Comparison of ENCODE assay signal across 24 cellular contexts in genomic region chr22:24329453-24329852, GRCh38. TPM values are rescaled to one million over a fixed set of nuclear protein-coding genes. Genes with fewer than 3 reads are reported as not detected.
A peak's percentile ranks its signal among the peaks of the same experiment; 100 is the strongest.
DNase-seq lines count a peak whose midpoint lies in the region; ATAC-seq and TF ChIP-seq lines count a peak whose summit lies in the region.
"Had no signal": no experiment of that assay in that cellular context is flagged by ENCODE, and none has a peak within 500 bp of the region (broad histone marks: within the 10 kb centered on the region; RNA-seq: fewer than 3 reads in every experiment).

No MANE protein-coding gene starts in this region.

- H3K9me3 ChIP-seq in upper lobe of left lung (no peaks in the 10 kb centered on the region), transverse colon (no peaks in the 10 kb centered on the region), thyroid gland (no peaks in the 10 kb centered on the region)
- H3K9me3 ChIP-seq: HAP-1, spleen had no signal

- H3K4me1 ChIP-seq in upper lobe of left lung = peaks cover 13 to 26% (median 18%) of the 10 kb centered on the region in 4 donors
- H3K4me1 ChIP-seq in transverse colon = peaks cover 0 to 12% (median 8%) of the 10 kb centered on the region in 4 donors
- H3K4me1 ChIP-seq in thyroid gland = peaks cover 0 to 4% of the 10 kb centered on the region in 2 donors
- H3K4me1 ChIP-seq: HAP-1 had no signal

- H3K27me3 ChIP-seq in upper lobe of left lung (no peaks in the 10 kb centered on the region), transverse colon (no peaks in the 10 kb centered on the region), thyroid gland (no peaks in the 10 kb centered on the region)
- H3K27me3 ChIP-seq: dorsolateral prefrontal cortex, spleen had no signal

- H3K27me3 Mint-ChIP-seq in activated T-cell treated with anti-CD3 and anti-CD28 coated beads, Interleukin-2, amount 50 U/mL, for 24 hours = no peaks in the 10 kb centered on the region
- H3K27me3 Mint-ChIP-seq in activated T-cell treated with anti-CD3 and anti-CD28 coated beads, Interleukin-2, amount 50 U/mL, for 4 hours (ENCODE audit: low read depth) = no peaks in the 10 kb centered on the region
- H3K27me3 Mint-ChIP-seq in immature natural killer cell (ENCODE audit: low read depth in 3 of 3) = peaks cover 0 to 2% (median 1%) of the 10 kb centered on the region in 3 donors

- no peak for TF ChIP-seq EP300 in upper lobe of left lung (IDR thresholded peaks at IDR 0.05)
- TF ChIP-seq EP300 in transverse colon (IDR thresholded peaks at IDR 0.05; ENCODE audit: low read depth) = no peak

- no peak overlapping the region for H3K4me3 Mint-ChIP-seq in activated T-cell treated with anti-CD3 and anti-CD28 coated beads, Interleukin-2, amount 50 U/mL, for 24 hours
- H3K4me3 Mint-ChIP-seq in activated T-cell treated with anti-CD3 and anti-CD28 coated beads, Interleukin-2, amount 50 U/mL, for 4 hours = no peak overlapping the region
- H3K4me3 Mint-ChIP-seq in immature natural killer cell = no peak overlapping the region

- no peaks in the 10 kb centered on the region for H3K9me3 Mint-ChIP-seq in activated T-cell treated with anti-CD3 and anti-CD28 coated beads, Interleukin-2, amount 50 U/mL, for 24 hours
- no peaks in the 10 kb centered on the region for H3K9me3 Mint-ChIP-seq in activated T-cell treated with anti-CD3 and anti-CD28 coated beads, Interleukin-2, amount 50 U/mL, for 4 hours
- no peaks in the 10 kb centered on the region for H3K9me3 Mint-ChIP-seq in immature natural killer cell

- peaks cover 29% of the 10 kb centered on the region for H3K4me1 Mint-ChIP-seq in activated T-cell treated with anti-CD3 and anti-CD28 coated beads, Interleukin-2, amount 50 U/mL, for 24 hours (ENCODE audit: low read depth)
- peaks cover 19% of the 10 kb centered on the region for H3K4me1 Mint-ChIP-seq in activated T-cell treated with anti-CD3 and anti-CD28 coated beads, Interleukin-2, amount 50 U/mL, for 4 hours (ENCODE audit: low read depth)
- H3K4me1 Mint-ChIP-seq in immature natural killer cell = peaks cover 7 to 24% of the 10 kb centered on the region in 2 donors

- TF ChIP-seq POLR2A in upper lobe of left lung (IDR thresholded peaks at IDR 0.05) (no peak), transverse colon (IDR thresholded peaks at IDR 0.05) (no peak), thyroid gland (IDR thresholded peaks at IDR 0.05) (no peak)

- 54 to 55% methylated on average over 6 of the region's 6 CpGs for WGBS in upper lobe of left lung, 2 donors
- 29 to 65% methylated on average over 2 to 6 of the region's 6 CpGs for WGBS in transverse colon (ENCODE audit: low coverage in 1 of 2), 2 donors
- WGBS in thyroid gland, 2 donors = 77 to 88% methylated on average over 6 of the region's 6 CpGs

- peak overlapping the region; percentile 2 for H3K27ac Mint-ChIP-seq in activated T-cell treated with anti-CD3 and anti-CD28 coated beads, Interleukin-2, amount 50 U/mL, for 24 hours
- peak overlapping the region in 4 of 6 donors; percentile 12 to 74 (median 50) for H3K27ac Mint-ChIP-seq in immature natural killer cell

- DNase-seq in activated T-cell treated with anti-CD3 and anti-CD28 coated beads, Interleukin-2, amount 50 U/mL, for 24 hours = no peak
- no peak for DNase-seq in activated T-cell treated with anti-CD3 and anti-CD28 coated beads, Interleukin-2, amount 50 U/mL, for 4 hours
- DNase-seq in Jurkat, Clone E6-1 (ENCODE audit: low read depth, low spot score) = peak; percentile 15
- DNase-seq in immature natural killer cell = no peak
- no peak for DNase-seq in upper lobe of left lung
- DNase-seq in mucosa of gallbladder (ENCODE audit: low spot score) = no peak
- DNase-seq in transverse colon = no peak
- no peak for DNase-seq in thyroid gland
- DNase-seq: activated effector memory CD4-positive, alpha-beta T cell treated with Interleukin-2 at 50 U/mL for 16 hours; amygdala; caudate nucleus; dorsolateral prefrontal cortex; erythroblast; hypothalamus; islet precursor cell; NCI-H1048; NCI-H2029; NCI-H446; PC-3; spleen; stimulated activated CD4-positive, alpha-beta T cell treated with anti-CD3 and anti-CD28 coated beads, Interleukin-4, amount 100 ng/mL, for 4 hours; T1000 had no signal

- intact Hi-C loops in transverse colon (cut with DNase I; ENCODE audit: low total_unique reads) (no loop called here), thyroid gland (cut with DNase I) (loop anchor here (5.0 kb wide), 1 partner anchor 193 kb away; no protein-coding TSS in a partner anchor)

- H3K36me3 ChIP-seq in upper lobe of left lung = peaks cover 8 to 35% (median 22%) of the 10 kb centered on the region in 4 donors
- peaks cover 0 to 47% (median 6%) of the 10 kb centered on the region in 4 donors for H3K36me3 ChIP-seq in transverse colon
- H3K36me3 ChIP-seq in thyroid gland = peaks cover 13 to 19% of the 10 kb centered on the region in 2 donors

- peaks cover 77% of the 10 kb centered on the region for H3K36me3 Mint-ChIP-seq in activated T-cell treated with anti-CD3 and anti-CD28 coated beads, Interleukin-2, amount 50 U/mL, for 24 hours (ENCODE audit: low read depth)
- peaks cover 17% of the 10 kb centered on the region for H3K36me3 Mint-ChIP-seq in activated T-cell treated with anti-CD3 and anti-CD28 coated beads, Interleukin-2, amount 50 U/mL, for 4 hours (ENCODE audit: insufficient read depth)
- peaks cover 5 to 31% (median 13%) of the 10 kb centered on the region in 3 donors for H3K36me3 Mint-ChIP-seq in immature natural killer cell

- TF ChIP-seq CTCF in upper lobe of left lung (IDR thresholded peaks at IDR 0.05) (no peak), transverse colon (IDR thresholded peaks at IDR 0.05) (no peak), thyroid gland (IDR thresholded peaks at IDR 0.05) (no peak)

- H3K27ac ChIP-seq in upper lobe of left lung = peak overlapping the region in 3 of 4 donors; percentile 31 to 43 (median 36)
- no peak overlapping the region for H3K27ac ChIP-seq in transverse colon
- no peak overlapping the region for H3K27ac ChIP-seq in thyroid gland

- no peak for ATAC-seq in activated T-cell treated with anti-CD3 and anti-CD28 coated beads, Interleukin-2, amount 50 U/mL, for 4 hours
- no peak for ATAC-seq in upper lobe of left lung (ENCODE audit: low FRiP score in 2 of 2)
- ATAC-seq: activated CD4-positive, CD25-positive, alpha-beta regulatory T cell treated with anti-CD3 and anti-CD28 coated beads, Interleukin-2, amount 50 U/mL, for 24 hours; PC-3 had no signal

- H3K4me3 ChIP-seq in Jurkat, Clone E6-1 (ENCODE audit: low read length) = no peak overlapping the region
- H3K4me3 ChIP-seq in upper lobe of left lung (no peak overlapping the region), transverse colon (no peak overlapping the region), thyroid gland (replicated peaks in 1 of 3) (no peak overlapping the region)
- H3K4me3 ChIP-seq: dorsolateral prefrontal cortex, HAP-1, spleen had no signal

- in situ Hi-C loops in transverse colon (cut with MboI; ENCODE audit: low pct_ligation_motif_present in 1 of 4, low pct_unique_long_range_greater_than_20kb in 1 of 4, low sequenced_read_pairs in 3 of 4) = loop anchor here in 3 of 4 donors (5.0 to 10.0 kb wide), 2 partner anchors 193 to 195 kb away; no protein-coding TSS in a partner anchor

RNA-seq across cellular contexts. Expression of gene SPECC1L, which starts 58.8 kb away (rescaled TPM):
- 10 to 100 TPM; 31.4 to 33.6 (median 33.1) TPM for total RNA-seq in activated T-cell treated with anti-CD3 and anti-CD28 coated beads, Interleukin-2, amount 50 U/mL, for 4 hours
- 23.0 TPM for polyA plus RNA-seq in Jurkat, Clone E6-1 (2012; ENCODE audit: insufficient read depth, insufficient read length)
- polyA plus RNA-seq in immature natural killer cell = 10 to 100 TPM in 1 of 3 donors, 1 to 10 TPM in 2; 3.0 to 17.6 (median 5.3) TPM
- 10 to 100 TPM; 37.7 to 80.6 (median 62.3) TPM for total RNA-seq in upper lobe of left lung
- total RNA-seq in mucosa of gallbladder = 65.7 TPM
- total RNA-seq in transverse colon = 100 to 1,000 TPM in 1 of 4 donors, 10 to 100 TPM in 3; 50.4 to 125 (median 68.0) TPM
- 100 to 1,000 TPM in 1 of 4 donors, 10 to 100 TPM in 3; 65.2 to 102 (median 69.2) TPM for total RNA-seq in thyroid gland

Comparison
In these comparisons a context has a peak if more than half of its experiments do, and no peak if none do; other contexts are left out.
1. H3K27ac ChIP-seq: peak in upper lobe of left lung (3 of 4); none in transverse colon (0 of 4) and thyroid gland (0 of 3).